Comparison of ENCODE assay signal across 30 cellular contexts in genomic region chr1:28755701-28756100, GRCh38. TPM values are rescaled to one million over a fixed set of nuclear protein-coding genes. Genes with fewer than 3 reads are reported as not detected.
DNase-seq lines count a peak whose midpoint lies in the region; ATAC-seq, FAIRE-seq and TF ChIP-seq lines count a peak whose summit lies in the region.
"Had no signal": no experiment of that assay in that cellular context is flagged by ENCODE, and none has a peak within 500 bp of the region (broad histone marks: within the 10 kb centered on the region; RNA-seq: fewer than 3 reads in every experiment).

No MANE protein-coding gene starts in this region.

- H3F3A ChIP-seq in Loucy (ENCODE audit: low read depth): no peaks in the 10 kb centered on the region
- no peaks in the 10 kb centered on the region for H3F3A ChIP-seq in neural cell (ENCODE audit: insufficient read depth, low read length, poor library complexity, severe bottlenecking)

- DNase-seq in CD4-positive, CD25-positive, alpha-beta regulatory T cell: no peak
- DNase-seq in endothelial cell of umbilical vein (ENCODE audit: low read depth, low spot score): no peak
- no peak for DNase-seq in NCI-H1930 (lab: John Stamatoyannopoulos, UW)
- no peak for DNase-seq in T-helper 2 cell
- no peak for DNase-seq in H9
- DNase-seq in head of caudate nucleus: no peak
- DNase-seq: activated CD4-positive, alpha-beta T cell treated with anti-CD3 and anti-CD28 coated beads for 1 hour; activated CD8-positive, alpha-beta T cell treated with anti-CD3 and anti-CD28 coated beads, Interleukin-2, amount 10 ng/mL, durations not matched to agents 7 days and 5 days; cortex of kidney; glutamatergic neuron; KBM-7; MG63; NCI-H2029 treated with DMSO at 0.1 percent for 48 hours; NCI-H226; NCI-H69; stimulated activated CD4-positive, alpha-beta T cell treated with anti-CD3 and anti-CD28 coated beads, Interleukin-12 subunit alpha, Interleukin-12 subunit beta, amount 100 ng/mL, for 4 hours; stimulated activated CD4-positive, alpha-beta T cell treated with anti-CD3 and anti-CD28 coated beads, Interleukin-4, amount 100 ng/mL, for 1 hour; T-helper 17 cell had no signal

- H3K36me3 Mint-ChIP-seq in CD4-positive, CD25-positive, alpha-beta regulatory T cell: peaks cover 12% of the 10 kb centered on the region
- H3K36me3 Mint-ChIP-seq in H9 (ENCODE audit: insufficient read depth in 1 of 3, low read depth in 3 of 3): peaks cover 21 to 53% (median 31%) of the 10 kb centered on the region in 3 experiments

- intact Hi-C loops in endothelial cell of umbilical vein (cut with micrococcal nuclease): no loop called here
- intact Hi-C loops in head of caudate nucleus (cut with DNase I): no loop called here

- H3K9me3 Mint-ChIP-seq in CD4-positive, CD25-positive, alpha-beta regulatory T cell: no peaks in the 10 kb centered on the region
- no peaks in the 10 kb centered on the region for H3K9me3 Mint-ChIP-seq in H9
- H3K9me3 Mint-ChIP-seq: activated naive CD4-positive, alpha-beta T cell treated with anti-CD3 and anti-CD28 coated beads, Interleukin-2, amount 50 U/mL, for 24 hours; activated T-helper 2 cell treated with anti-CD3 and anti-CD28 coated beads, Interferon-gamma antibody, Interleukin-2, Interleukin-4, amounts not matched to agents 10 μg/mL and 5 μg/mL and 100 μg/mL, durations not matched to agents 14 hours and 24 hours and 36 hours; neural crest cell had no signal

- no peak overlapping the region for H4K91ac ChIP-seq in H9 (ENCODE audit: insufficient read length, low read depth, low read length)

- TF ChIP-seq CTCF in Loucy (conservative IDR thresholded peaks at IDR 0.05; ENCODE audit: low read length) (no peak), endothelial cell of umbilical vein (IDR thresholded peaks at IDR 0.05; ENCODE audit: extremely low read depth in 1 of 2, insufficient read depth in 1 of 2, low read depth in 1 of 2, low read length in 2 of 2) (no peak), neural cell (IDR thresholded peaks at IDR 0.05; ENCODE audit: poor library complexity, severe bottlenecking) (no peak), H9 (conservative IDR thresholded peaks at IDR 0.05) (no peak)

- POLR2A ChIA-PET in endothelial cell of umbilical vein (lab: Charles Lee): interaction anchor here (0.5 to 1.6 kb wide), 3 partner anchors 19 to 987 kb away, joined by 3 to 8 read pairs (median 3); partner anchors contain the start of genes TAF12 and YTHDF2

- peaks cover 17 to 38% (median 21%) of the 10 kb centered on the region in 4 donors for H3K4me1 Mint-ChIP-seq in CD4-positive, CD25-positive, alpha-beta regulatory T cell
- H3K4me1 Mint-ChIP-seq in H9: peaks cover 13 to 15% of the 10 kb centered on the region in 2 experiments

- TF ChIP-seq RAD21 in neural cell (conservative IDR thresholded peaks at IDR 0.05): no peak

- no peaks in the 10 kb centered on the region for H3K27me3 Mint-ChIP-seq in CD4-positive, CD25-positive, alpha-beta regulatory T cell
- H3K27me3 Mint-ChIP-seq in H9 (ENCODE audit: low read depth): no peaks in the 10 kb centered on the region
- H3K27me3 Mint-ChIP-seq: activated naive CD4-positive, alpha-beta T cell treated with anti-CD3 and anti-CD28 coated beads, Interleukin-2, amount 50 U/mL, for 24 hours; T-helper 17 cell had no signal

- H3K79me2 ChIP-seq in Loucy (ENCODE audit: insufficient read depth, low read length) (peaks cover 100% of the 10 kb centered on the region), endothelial cell of umbilical vein (ENCODE audit: control insufficient read depth, insufficient read depth, low read length) (peaks cover 100% of the 10 kb centered on the region), neural cell (replicated peaks; ENCODE audit: insufficient read depth, low read length) (peaks cover 99% of the 10 kb centered on the region), H9 (ENCODE audit: insufficient read depth, low read length) (peaks cover 85% of the 10 kb centered on the region)

- no peak overlapping the region for H3K18ac ChIP-seq in H9 (ENCODE audit: insufficient read length, low read depth, low read length)

- no peak for FAIRE-seq in endothelial cell of umbilical vein (lab: Jason Lieb, UNC)
- FAIRE-seq: endometrium, H1 had no signal

- H3K4me3 Mint-ChIP-seq in CD4-positive, CD25-positive, alpha-beta regulatory T cell: no peak overlapping the region
- no peak overlapping the region for H3K4me3 Mint-ChIP-seq in H9
- H3K4me3 Mint-ChIP-seq: activated CD8-positive, alpha-beta T cell treated with anti-CD3 and anti-CD28 coated beads, Interleukin-2, amount 10 ng/mL, durations not matched to agents 7 days and 5 days; activated naive CD4-positive, alpha-beta T cell treated with anti-CD3 and anti-CD28 coated beads, Interleukin-2, amount 50 U/mL, for 24 hours; neural crest cell; T-helper 17 cell had no signal

- peak overlapping the region; percentile 49 for H3K4me3 ChIP-seq in CD4-positive, CD25-positive, alpha-beta regulatory T cell (ENCODE audit: low read depth, low read length)
- peak overlapping the region; percentile 26 for H3K4me3 ChIP-seq in Loucy (ENCODE audit: low read length, poor library complexity, severe bottlenecking)
- no peak overlapping the region for H3K4me3 ChIP-seq in endothelial cell of umbilical vein (replicated peaks in 1 of 3; ENCODE audit: insufficient read depth in 1 of 3, low read depth in 1 of 3, low read length in 3 of 3)
- peak overlapping the region; percentile 45 for H3K4me3 ChIP-seq in neural cell (ENCODE audit: low read length)
- H3K4me3 ChIP-seq: MG63, right atrium auricular region had no signal

- H2BK15ac ChIP-seq in H9 (ENCODE audit: low read depth, low read length): no peak overlapping the region

- H3K9me3 ChIP-seq in CD4-positive, CD25-positive, alpha-beta regulatory T cell (ENCODE audit: control insufficient read depth in 2 of 2, low read length in 2 of 2): no peaks in the 10 kb centered on the region
- H3K9me3 ChIP-seq in Loucy (ENCODE audit: insufficient read depth, low read depth, low read length) (no peaks in the 10 kb centered on the region), endothelial cell of umbilical vein (replicated peaks; ENCODE audit: control insufficient read depth, insufficient read depth, low read length) (no peaks in the 10 kb centered on the region), neural cell (ENCODE audit: low read length) (no peaks in the 10 kb centered on the region), H9 (ENCODE audit: control insufficient read depth, low read depth, low read length) (no peaks in the 10 kb centered on the region)
- H3K9me3 ChIP-seq: MG63, right atrium auricular region had no signal

- H2BK120ac ChIP-seq in H9 (ENCODE audit: low read depth, low read length, poor library complexity, severe bottlenecking): no peak overlapping the region

- no peak overlapping the region for H3T11ph ChIP-seq in H9 (ENCODE audit: low read length)

- H3K4me2 ChIP-seq in Loucy (ENCODE audit: low read depth, low read length, poor library complexity, severe bottlenecking) (peak overlapping the region; percentile 44), endothelial cell of umbilical vein (ENCODE audit: insufficient read depth, low read length) (no peak overlapping the region), neural cell (ENCODE audit: low read length) (no peak overlapping the region), H9 (ENCODE audit: insufficient read depth, insufficient read length, low read length) (no peak overlapping the region)

- H3K9ac ChIP-seq in Loucy (ENCODE audit: low read depth, low read length, poor library complexity, severe bottlenecking): peak overlapping the region; percentile 22
- no peak overlapping the region for H3K9ac ChIP-seq in endothelial cell of umbilical vein (replicated peaks; ENCODE audit: extremely low read depth, insufficient read depth, low read length)
- no peak overlapping the region for H3K9ac ChIP-seq in neural cell (ENCODE audit: low read length)
- H3K9ac ChIP-seq in H9 (ENCODE audit: extremely low read depth, insufficient read length, low read length): no peak overlapping the region

- ATAC-seq in CD4-positive, CD25-positive, alpha-beta regulatory T cell (ENCODE audit: low read depth in 2 of 2): no peak
- ATAC-seq: activated CD8-positive, alpha-beta T cell treated with anti-CD3 and anti-CD28 coated beads, Interleukin-2, amount 10 ng/mL, durations not matched to agents 7 days and 5 days; T-helper 17 cell had no signal

- H2AFZ ChIP-seq in Loucy (ENCODE audit: low read length) (no peak overlapping the region), endothelial cell of umbilical vein (ENCODE audit: low read depth, low read length) (no peak overlapping the region), neural cell (ENCODE audit: low read depth, low read length) (no peak overlapping the region), H9 (ENCODE audit: low read length) (no peak overlapping the region)

- H3K56ac ChIP-seq in H9 (ENCODE audit: insufficient read length, low read depth, low read length): no peak overlapping the region

- H3K9me1 ChIP-seq in endothelial cell of umbilical vein (replicated peaks; ENCODE audit: control insufficient read depth, extremely low read depth, insufficient read depth, low read length): no peaks in the 10 kb centered on the region

- no peak overlapping the region for H3K27ac Mint-ChIP-seq in CD4-positive, CD25-positive, alpha-beta regulatory T cell
- H3K27ac Mint-ChIP-seq in H9: no peak overlapping the region
- H3K27ac Mint-ChIP-seq: activated CD8-positive, alpha-beta T cell treated with anti-CD3 and anti-CD28 coated beads, Interleukin-2, amount 10 ng/mL, durations not matched to agents 7 days and 5 days; activated naive CD4-positive, alpha-beta T cell treated with anti-CD3 and anti-CD28 coated beads, Interleukin-2, amount 50 U/mL, for 24 hours; activated T-helper 2 cell treated with anti-CD3 and anti-CD28 coated beads, Interferon-gamma antibody, Interleukin-2, Interleukin-4, amounts not matched to agents 10 μg/mL and 5 μg/mL and 100 μg/mL, durations not matched to agents 14 hours and 24 hours and 36 hours; T-helper 17 cell had no signal

- no peak overlapping the region for H4K5ac ChIP-seq in H9 (ENCODE audit: insufficient read length, low read depth, low read length)

- H3K9me2 ChIP-seq in Loucy (replicated peaks; ENCODE audit: low read depth, low read length) (no peaks in the 10 kb centered on the region), neural cell (ENCODE audit: insufficient read depth, low read length) (no peaks in the 10 kb centered on the region)

- H2BK12ac ChIP-seq in H9 (ENCODE audit: insufficient read length, low read depth, low read length): no peak overlapping the region

- H4K8ac ChIP-seq in H9 (replicated peaks; ENCODE audit: insufficient read length, low read depth, low read length): no peak overlapping the region

- CTCF ChIA-PET in endothelial cell of umbilical vein (lab: Charles Lee): interaction anchor here (1.1 to 1.6 kb wide), 3 partner anchors 19 to 121 kb away, joined by 3 to 5 read pairs (median 4); partner anchors contain the start of gene YTHDF2

- WGBS in H9 (ENCODE audit: extremely low coverage, insufficient read length, low lambda C conversion rate): no CpG with 5 or more reads among the region's 1 CpG

- no peak overlapping the region for H3K14ac ChIP-seq in H9 (ENCODE audit: insufficient read depth, low read length)

- H3K4me1 ChIP-seq in CD4-positive, CD25-positive, alpha-beta regulatory T cell (ENCODE audit: control insufficient read depth, insufficient read depth, low read length, poor library complexity, severe bottlenecking): peaks cover 57% of the 10 kb centered on the region
- H3K4me1 ChIP-seq in Loucy (ENCODE audit: insufficient read depth, low read length, poor library complexity, severe bottlenecking): peaks cover 42% of the 10 kb centered on the region
- peaks cover 13% of the 10 kb centered on the region for H3K4me1 ChIP-seq in endothelial cell of umbilical vein (ENCODE audit: control insufficient read depth, extremely low read depth, insufficient read depth, low read length)
- 0 out of 2 replicates have a peak, but pooled peaks cover 3% of the 10 kb centered on the region for H3K4me1 ChIP-seq in H9 (ENCODE audit: insufficient read depth, low read length)

- H2BK5ac ChIP-seq in H9 (ENCODE audit: insufficient read length, low read length): no peak overlapping the region

- H3K27me3 ChIP-seq in CD4-positive, CD25-positive, alpha-beta regulatory T cell (ENCODE audit: control insufficient read depth, insufficient read depth, low read length): no peaks in the 10 kb centered on the region
- H3K27me3 ChIP-seq in Loucy (ENCODE audit: insufficient read depth, low read length, poor library complexity, severe bottlenecking) (no peaks in the 10 kb centered on the region), endothelial cell of umbilical vein (ENCODE audit: control insufficient read depth in 2 of 2, insufficient read depth in 2 of 2, low read length in 2 of 2) (no peaks in the 10 kb centered on the region), neural cell (ENCODE audit: insufficient read depth, low read depth, low read length) (no peaks in the 10 kb centered on the region), H9 (ENCODE audit: insufficient read depth, low read length) (no peaks in the 10 kb centered on the region)
- H3K27me3 ChIP-seq: MG63, right atrium auricular region had no signal

- peaks cover 16% of the 10 kb centered on the region for H3K36me3 ChIP-seq in CD4-positive, CD25-positive, alpha-beta regulatory T cell (ENCODE audit: control insufficient read depth, insufficient read depth, low read length)
- H3K36me3 ChIP-seq in Loucy (ENCODE audit: insufficient read depth, low read length) (peaks cover 61% of the 10 kb centered on the region; the same call in 1 of the 2 replicates), endothelial cell of umbilical vein (ENCODE audit: control insufficient read depth in 2 of 2, extremely low read depth in 1 of 2, insufficient read depth in 2 of 2, low read length in 2 of 2) (peaks cover 5 to 8% of the 10 kb centered on the region in 2 experiments), neural cell (ENCODE audit: insufficient read depth, low read length) (no peaks in the 10 kb centered on the region)

- no peak overlapping the region for H2AK5ac ChIP-seq in H9 (ENCODE audit: insufficient read length, low read length)

- no peak overlapping the region for H3K4ac ChIP-seq in H9 (ENCODE audit: low read depth, low read length)

- BruUV-seq in endothelial cell of umbilical vein (replicated peaks; lab: Mats Ljungman, UMichigan): no TSS peak

- H3K79me1 ChIP-seq in H9 (ENCODE audit: insufficient read depth, low read depth, low read length, poor library complexity, severe bottlenecking): no peaks in the 10 kb centered on the region

- no peak overlapping the region for H3K27ac ChIP-seq in CD4-positive, CD25-positive, alpha-beta regulatory T cell (ENCODE audit: insufficient read depth, low read length, poor library complexity, severe bottlenecking)
- no peak overlapping the region for H3K27ac ChIP-seq in endothelial cell of umbilical vein (ENCODE audit: insufficient read depth, low read depth, low read length)
- H3K27ac ChIP-seq in neural cell (ENCODE audit: low read length): no peak overlapping the region
- H3K27ac ChIP-seq in H9 (ENCODE audit: insufficient read length, low read depth, low read length): no peak overlapping the region
- H3K27ac ChIP-seq: C4-2B, right atrium auricular region had no signal

- no peak for TF ChIP-seq EP300 in neural cell (conservative IDR thresholded peaks at IDR 0.05; ENCODE audit: poor library complexity, severe bottlenecking)

- no peak overlapping the region for H2BK20ac ChIP-seq in H9 (ENCODE audit: low read depth, low read length, poor library complexity, severe bottlenecking)

- TF ChIP-seq POLR2A in endothelial cell of umbilical vein (IDR thresholded peaks at IDR 0.05; ENCODE audit: low read depth, low read length): peak; percentile 28

- no peaks in the 10 kb centered on the region for H3K23me2 ChIP-seq in H9 (ENCODE audit: insufficient read length, low read depth, low read length, poor library complexity, severe bottlenecking)

- H4K20me1 ChIP-seq in Loucy (ENCODE audit: insufficient read depth, low read length, poor library complexity, severe bottlenecking) (peaks cover 100% of the 10 kb centered on the region), endothelial cell of umbilical vein (replicated peaks; ENCODE audit: control insufficient read depth, extremely low read depth, insufficient read depth, low read length) (peaks cover 46% of the 10 kb centered on the region), neural cell (ENCODE audit: insufficient read depth) (peaks cover 54% of the 10 kb centered on the region), H9 (ENCODE audit: control insufficient read depth, insufficient read depth, insufficient read length) (no peaks in the 10 kb centered on the region)

- dilution Hi-C loops in endothelial cell of umbilical vein (cut with MboI; ENCODE audit: extremely low pct_ligation_motif_present, low sequenced_read_pairs): no loop called here

- no peak overlapping the region for H3K23ac ChIP-seq in H9 (ENCODE audit: insufficient read length, low read depth, low read length)

RNA-seq across cellular contexts. Expression of gene YTHDF2, which starts 19.0 kb away (rescaled TPM):
- total RNA-seq in CD4-positive, CD25-positive, alpha-beta regulatory T cell: 81.9 TPM
- polyA plus RNA-seq in CD4-positive, CD25-positive, alpha-beta regulatory T cell: 100 to 1,000 TPM; 107 to 145 (median 132) TPM
- total RNA-seq in endothelial cell of umbilical vein (101 and 105 TPM in 2 replicates), H9 (2021) (196 and 200 TPM in 2 replicates)
- polyA plus RNA-seq in endothelial cell of umbilical vein (72.4 and 73.6 TPM in 2 replicates), neural cell (78.4 and 90.2 TPM in 2 replicates)
- polyA plus RNA-seq in endothelial cell of umbilical vein (2011; cell fraction: cytosol; rRNA removed): 76.7 and 81.7 TPM in 2 replicates
- polyA plus RNA-seq in endothelial cell of umbilical vein (2011; cell fraction: nucleus; rRNA removed): 68.4 and 75.6 TPM in 2 replicates
- 62.3 and 92.5 TPM in 2 replicates for polyA plus RNA-seq in endothelial cell of umbilical vein (2012)
- polyA minus RNA-seq in endothelial cell of umbilical vein (226 and 237 TPM in 2 replicates), neural cell (158 and 162 TPM in 2 replicates)
- polyA minus RNA-seq in endothelial cell of umbilical vein (2011; cell fraction: cytosol; rRNA and poly(A)+ RNA removed): 65.3 TPM
- polyA minus RNA-seq in endothelial cell of umbilical vein (2011; cell fraction: nucleus; rRNA and poly(A)+ RNA removed): 56.2 and 66.6 TPM in 2 replicates

RNA-seq across cellular contexts. Expression of gene OPRD1, which starts 56.3 kb away (rescaled TPM):
- total RNA-seq in CD4-positive, CD25-positive, alpha-beta regulatory T cell: not detected
- polyA plus RNA-seq in CD4-positive, CD25-positive, alpha-beta regulatory T cell: under 1 TPM in 1 of 4 donors, not detected in 3; 0.02 TPM
- total RNA-seq in endothelial cell of umbilical vein: not detected in 2 replicates
- not detected in 2 replicates for polyA plus RNA-seq in endothelial cell of umbilical vein
- not detected in 2 replicates for polyA plus RNA-seq in endothelial cell of umbilical vein (2011; cell fraction: cytosol; rRNA removed)
- polyA plus RNA-seq in endothelial cell of umbilical vein (2011; cell fraction: nucleus; rRNA removed): 0.01 TPM in 1 of 2 replicates, not detected in the other
- polyA plus RNA-seq in endothelial cell of umbilical vein (2012): 0.03 and 0.05 TPM in 2 replicates
- polyA minus RNA-seq in endothelial cell of umbilical vein: 0.04 TPM in 1 of 2 replicates, not detected in the other
- not detected for polyA minus RNA-seq in endothelial cell of umbilical vein (2011; cell fraction: cytosol; rRNA and poly(A)+ RNA removed)
- polyA minus RNA-seq in endothelial cell of umbilical vein (2011; cell fraction: nucleus; rRNA and poly(A)+ RNA removed): not detected in 2 replicates
- 0.09 TPM in 1 of 2 replicates, not detected in the other for polyA plus RNA-seq in neural cell
- polyA minus RNA-seq in neural cell: 0.12 and 0.24 TPM in 2 replicates
- total RNA-seq in H9 (2021): 1.8 and 2.5 TPM in 2 replicates
- total RNA-seq: activated CD8-positive, alpha-beta T cell treated with anti-CD3 and anti-CD28 coated beads, Interleukin-2, amount 10 ng/mL, durations not matched to agents 7 days and 5 days; activated T-helper 2 cell treated with anti-CD3 and anti-CD28 coated beads, Interferon-gamma antibody, Interleukin-2, Interleukin-4, amounts not matched to agents 10 μg/mL and 5 μg/mL and 100 μg/mL, durations not matched to agents 14 hours and 24 hours and 36 hours; lung microvascular endothelial cell; right atrium auricular region; subcutaneous adipose tissue; T-helper 17 cell had no signal
- polyA plus RNA-seq: urinary bladder had no signal

Comparison
In these comparisons a context has a peak if more than half of its experiments do, and no peak if none do; other contexts are left out.
1. H3K4me3 ChIP-seq: peak in CD4-positive, CD25-positive, alpha-beta regulatory T cell (single experiment), Loucy (single experiment) and neural cell (single experiment); none in endothelial cell of umbilical vein (0 of 3).